In the genomic region with DNA sequence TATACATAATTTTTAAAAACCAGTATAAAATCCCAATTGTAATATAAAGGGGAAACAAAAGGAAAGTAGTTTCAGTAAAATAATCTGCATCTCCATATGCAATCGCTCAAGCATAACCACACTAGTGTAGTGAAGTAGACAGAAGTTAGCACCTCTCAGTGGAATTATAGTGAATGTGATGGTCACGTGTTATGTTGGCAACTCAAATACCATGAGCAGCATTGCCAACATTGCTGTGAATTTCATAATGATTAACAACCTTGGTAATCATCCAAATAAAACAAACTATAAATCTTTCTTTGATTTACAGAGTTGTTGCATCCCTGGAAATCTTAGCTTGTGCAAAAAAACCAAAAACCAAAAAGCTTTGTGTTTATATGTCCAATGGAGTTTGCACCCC, we compare ENCODE assay signal across 21 cellular contexts.
DNase-seq lines count a peak whose midpoint lies in the region; ATAC-seq, FAIRE-seq and TF ChIP-seq lines count a peak whose summit lies in the region.
"Had no signal": no experiment of that assay in that cellular context is flagged by ENCODE, and none has a peak within 500 bp of the region (broad histone marks: within the 10 kb centered on the region; RNA-seq: fewer than 3 reads in every experiment).

No MANE protein-coding gene starts in this region.

- DNase-seq in A549 (ENCODE audit: low read depth in 1 of 2, low spot score in 1 of 2) (no peak), M059J (ENCODE audit: low read depth) (peak; percentile 21), astrocyte (ENCODE audit: low read depth) (peak; percentile 15), fibroblast of the aortic adventitia (ENCODE audit: low read depth) (peak; percentile 25), germinal center (ENCODE audit: low spot score) (no peak), SK-N-SH (no peak)
- DNase-seq in activated effector memory CD4-positive, alpha-beta T cell treated with anti-CD3 and anti-CD28 coated beads, Interleukin-2, amount 50 U/mL, for 16 hours: no peak
- DNase-seq: activated CD4-positive, CD25-positive, alpha-beta regulatory T cell; activated gamma-delta T cell treated with Interleukin-2 at 50 U/mL for 16 hours; anterior cingulate cortex; Calu3; left cardiac atrium; NCI-H2081; SHP77; stimulated activated CD4-positive, alpha-beta T cell treated with anti-CD3 and anti-CD28 coated beads, Interleukin-4, amount 100 ng/mL, for 4 hours had no signal

- no peak overlapping the region for H3K4me2 ChIP-seq in A549
- H3K4me2 ChIP-seq in astrocyte (ENCODE audit: low read length): no peak overlapping the region
- no peak overlapping the region for H3K4me2 ChIP-seq in SK-N-SH
- H3K4me2 ChIP-seq: hepatocyte had no signal

- no peak overlapping the region for H3K4me3 Mint-ChIP-seq in astrocyte (ENCODE audit: unreplicated experiment)
- H3K4me3 Mint-ChIP-seq in stimulated activated memory B cell treated with anti-CD40 and anti-IgM and Interleukin-4, amounts not matched to agents 10 μg/mL and 1 μg/mL and 100 μg/mL, for 72 hours: no peak overlapping the region
- H3K4me3 Mint-ChIP-seq: activated CD8-positive, alpha-beta memory T cell treated with anti-CD3 and anti-CD28 coated beads, Interleukin-2, amount 10 ng/mL, durations not matched to agents 7 days and 5 days; T-helper 1 cell treated with Interleukin-12 subunit alpha and Interleukin-12 subunit beta and Interleukin-4 antibody, amounts not matched to agents 30 μg/mL and 1 μg/mL, for 36 hours had no signal

- CTCF ChIA-PET in A549 (lab: Yijun Ruan, JAX): no interaction called here
- CTCF ChIA-PET in SK-N-SH (lab: Yijun Ruan, JAX): no interaction called here

- H3K27ac ChIP-seq in A549 (no peak overlapping the region), astrocyte (ENCODE audit: low read depth, low read length) (no peak overlapping the region), SK-N-SH (ENCODE audit: low read depth in 2 of 2, low read length in 1 of 2) (no peak overlapping the region)
- H3K27ac ChIP-seq: esophagus muscularis mucosa, hepatocyte, thoracic aorta had no signal

- no peak for ATAC-seq in A549
- ATAC-seq in stimulated activated memory B cell treated with anti-CD40 and anti-IgM and Interleukin-4, amounts not matched to agents 10 μg/mL and 1 μg/mL and 100 μg/mL, for 72 hours: no peak
- ATAC-seq: activated CD8-positive, alpha-beta memory T cell treated with anti-CD3 and anti-CD28 coated beads, Interleukin-2, amount 10 ng/mL, durations not matched to agents 7 days and 5 days had no signal

- FAIRE-seq in A549 (lab: Jason Lieb, UNC): no peak
- no peak for FAIRE-seq in astrocyte (lab: Jason Lieb, UNC)

- H3F3A ChIP-seq in SK-N-SH (replicated peaks; ENCODE audit: insufficient read depth): no peaks in the 10 kb centered on the region

- H3K4me1 Mint-ChIP-seq in astrocyte (ENCODE audit: low read depth, unreplicated experiment): no peaks in the 10 kb centered on the region
- no peaks in the 10 kb centered on the region for H3K4me1 Mint-ChIP-seq in stimulated activated memory B cell treated with anti-CD40 and anti-IgM and Interleukin-4, amounts not matched to agents 10 μg/mL and 1 μg/mL and 100 μg/mL, for 72 hours
- H3K4me1 Mint-ChIP-seq: activated CD8-positive, alpha-beta memory T cell treated with anti-CD3 and anti-CD28 coated beads, Interleukin-2, amount 10 ng/mL, durations not matched to agents 7 days and 5 days had no signal

- H3K9me2 ChIP-seq in SK-N-SH: no peaks in the 10 kb centered on the region

- H3K36me3 Mint-ChIP-seq in astrocyte (ENCODE audit: low read depth, unreplicated experiment): no peaks in the 10 kb centered on the region
- H3K36me3 Mint-ChIP-seq in stimulated activated memory B cell treated with anti-CD40 and anti-IgM and Interleukin-4, amounts not matched to agents 10 μg/mL and 1 μg/mL and 100 μg/mL, for 72 hours: no peaks in the 10 kb centered on the region
- H3K36me3 Mint-ChIP-seq: activated CD8-positive, alpha-beta memory T cell treated with anti-CD3 and anti-CD28 coated beads, Interleukin-2, amount 10 ng/mL, durations not matched to agents 7 days and 5 days had no signal

- H4K20me1 ChIP-seq in astrocyte (ENCODE audit: insufficient read depth, low read length) (no peaks in the 10 kb centered on the region), SK-N-SH (ENCODE audit: insufficient read depth) (no peaks in the 10 kb centered on the region)

- H2AFZ ChIP-seq in astrocyte (ENCODE audit: low read depth, low read length) (no peak overlapping the region), SK-N-SH (ENCODE audit: low read depth) (no peak overlapping the region)
- H2AFZ ChIP-seq: hepatocyte had no signal

- 22% methylated on average over 2 of the region's 2 CpGs for WGBS in A549 (ENCODE audit: missing lambda C conversion rate)
- WGBS in SK-N-SH (ENCODE audit: low lambda C conversion rate): 53% methylated on average over 2 of the region's 2 CpGs

- H3K27me3 ChIP-seq in astrocyte (ENCODE audit: insufficient read depth, low read length) (peaks cover 19% of the 10 kb centered on the region), SK-N-SH (ENCODE audit: insufficient read depth) (no peaks in the 10 kb centered on the region; the same call in 1 of the 2 replicates)
- H3K27me3 ChIP-seq: esophagus muscularis mucosa had no signal

- peaks cover 3% of the 10 kb centered on the region for H3K9me3 Mint-ChIP-seq in astrocyte (ENCODE audit: unreplicated experiment)
- H3K9me3 Mint-ChIP-seq in stimulated activated memory B cell treated with anti-CD40 and anti-IgM and Interleukin-4, amounts not matched to agents 10 μg/mL and 1 μg/mL and 100 μg/mL, for 72 hours: no peaks in the 10 kb centered on the region
- H3K9me3 Mint-ChIP-seq: T-helper 1 cell treated with Interleukin-12 subunit alpha and Interleukin-12 subunit beta and Interleukin-4 antibody, amounts not matched to agents 30 μg/mL and 1 μg/mL, for 36 hours had no signal

- H3K9me3 ChIP-seq in A549: no peaks in the 10 kb centered on the region
- H3K9me3 ChIP-seq in astrocyte (ENCODE audit: insufficient read depth, low read depth, low read length): no peaks in the 10 kb centered on the region
- no peaks in the 10 kb centered on the region for H3K9me3 ChIP-seq in SK-N-SH
- H3K9me3 ChIP-seq: esophagus muscularis mucosa, thoracic aorta had no signal

- POLR2A ChIA-PET in A549 (lab: Yijun Ruan, JAX): no interaction called here
- POLR2A ChIA-PET in SK-N-SH (lab: Yijun Ruan, JAX): no interaction called here

- H3K9ac ChIP-seq in astrocyte (ENCODE audit: low read length): no peak overlapping the region
- H3K9ac ChIP-seq in SK-N-SH: no peak overlapping the region

- H3K4me3 ChIP-seq in A549 (no peak overlapping the region), astrocyte (ENCODE audit: insufficient read depth, low read depth, low read length) (no peak overlapping the region), fibroblast of the aortic adventitia (ENCODE audit: low read depth, low read length) (no peak overlapping the region), SK-N-SH (ENCODE audit: low read depth in 2 of 2, low read length in 1 of 2) (no peak overlapping the region)
- H3K4me3 ChIP-seq: esophagus muscularis mucosa, hepatocyte, thoracic aorta had no signal

- TF ChIP-seq EP300 in A549 (IDR thresholded peaks at IDR 0.05) (no peak), SK-N-SH (IDR thresholded peaks at IDR 0.05; ENCODE audit: borderline replicate concordance in 1 of 2, low read depth in 1 of 2, low read length in 1 of 2) (no peak)

- TF ChIP-seq POLR2A in A549 (IDR thresholded peaks at IDR 0.05; ENCODE audit: low read length): no peak

- no peaks in the 10 kb centered on the region for H3K79me2 ChIP-seq in astrocyte (ENCODE audit: insufficient read depth, low read length)
- no peaks in the 10 kb centered on the region for H3K79me2 ChIP-seq in SK-N-SH (ENCODE audit: insufficient read depth)
- H3K79me2 ChIP-seq: hepatocyte had no signal

- peaks cover 35% of the 10 kb centered on the region for H3K27me3 Mint-ChIP-seq in astrocyte (ENCODE audit: low read depth, unreplicated experiment)
- H3K27me3 Mint-ChIP-seq in stimulated activated memory B cell treated with anti-CD40 and anti-IgM and Interleukin-4, amounts not matched to agents 10 μg/mL and 1 μg/mL and 100 μg/mL, for 72 hours: peaks cover 29% of the 10 kb centered on the region

- H3K36me3 ChIP-seq in astrocyte (ENCODE audit: insufficient read depth, low read length): no peaks in the 10 kb centered on the region
- no peaks in the 10 kb centered on the region for H3K36me3 ChIP-seq in SK-N-SH (replicated peaks in 1 of 2; ENCODE audit: control insufficient read depth in 1 of 2, insufficient read depth in 2 of 2, low read length in 1 of 2)
- H3K36me3 ChIP-seq: esophagus muscularis mucosa, thoracic aorta had no signal

- TF ChIP-seq RAD21 in A549 (conservative IDR thresholded peaks at IDR 0.05 in 1 of 2, IDR thresholded peaks at IDR 0.05 in 1 of 2): no peak
- TF ChIP-seq RAD21 in SK-N-SH (IDR thresholded peaks at IDR 0.05; ENCODE audit: low read length): no peak

- TF ChIP-seq CTCF in A549 (IDR thresholded peaks at IDR 0.05) (no peak), astrocyte (IDR thresholded peaks at IDR 0.05; ENCODE audit: insufficient read depth, low read depth, low read length) (no peak), fibroblast of the aortic adventitia (IDR thresholded peaks at IDR 0.05; ENCODE audit: insufficient read depth, low read length) (no peak), SK-N-SH (IDR thresholded peaks at IDR 0.05) (no peak)

- H3K27ac Mint-ChIP-seq in astrocyte (ENCODE audit: unreplicated experiment): no peak overlapping the region
- H3K27ac Mint-ChIP-seq in stimulated activated memory B cell treated with anti-CD40 and anti-IgM and Interleukin-4, amounts not matched to agents 10 μg/mL and 1 μg/mL and 100 μg/mL, for 72 hours: no peak overlapping the region
- H3K27ac Mint-ChIP-seq: activated CD8-positive, alpha-beta memory T cell treated with anti-CD3 and anti-CD28 coated beads, Interleukin-2, amount 10 ng/mL, durations not matched to agents 7 days and 5 days; T-helper 1 cell treated with Interleukin-12 subunit alpha and Interleukin-12 subunit beta and Interleukin-4 antibody, amounts not matched to agents 30 μg/mL and 1 μg/mL, for 36 hours had no signal

- H3K4me1 ChIP-seq in A549 (no peaks in the 10 kb centered on the region), astrocyte (ENCODE audit: insufficient read depth, low read length) (no peaks in the 10 kb centered on the region), SK-N-SH (ENCODE audit: control insufficient read depth in 1 of 2, insufficient read depth in 2 of 2, low read depth in 1 of 2, low read length in 1 of 2) (no peaks in the 10 kb centered on the region)

TF ChIP-seq in A549, 52 proteins besides CTCF, POLR2A, EP300 and RAD21 (continues in another document):
- no peak for TF ChIP-seq MAX (IDR thresholded peaks at IDR 0.05)
- no peak for TF ChIP-seq CBX8 (IDR thresholded peaks at IDR 0.05)

TF ChIP-seq in SK-N-SH, 30 proteins besides CTCF, POLR2A, EP300 and RAD21 (continues in another document):
- TF ChIP-seq SMC3 (IDR thresholded peaks at IDR 0.05; ENCODE audit: low read depth, low read length) (no peak), GATA2 (CRISPR knock-in tag; IDR thresholded peaks at IDR 0.05) (no peak), EZH2phosphoT487 (IDR thresholded peaks at IDR 0.05; ENCODE audit: borderline replicate concordance, low read depth) (no peak), YY1 (IDR thresholded peaks at IDR 0.05; ENCODE audit: low read depth) (no peak), NFIC (IDR thresholded peaks at IDR 0.05; ENCODE audit: borderline replicate concordance) (no peak)

Comparison
In these comparisons a context has a peak if more than half of its experiments do, and no peak if none do; other contexts are left out.
1. DNase-seq: peak in M059J (single experiment), astrocyte (single experiment) and fibroblast of the aortic adventitia (single experiment); none in A549 (0 of 2), activated effector memory CD4-positive, alpha-beta T cell treated with anti-CD3 and anti-CD28 coated beads, Interleukin-2, amount 50 U/mL, for 16 hours (single experiment), germinal center (single experiment) and SK-N-SH (single experiment).
2. Of the 12 proteins assayed by ChIP-seq in both A549 and SK-N-SH: peak only in A549: USF2; only in SK-N-SH: none; in both: none; in neither: 11.